In genomic region chr14:92539419-92539818, GRCh38 we compare ENCODE assay signal across 14 cellular contexts. TPM values are rescaled to one million over a fixed set of nuclear protein-coding genes. Genes with fewer than 3 reads are reported as not detected.
DNase-seq lines count a peak whose midpoint lies in the region; TF ChIP-seq lines count a peak whose summit lies in the region.
"Had no signal": no experiment of that assay in that cellular context is flagged by ENCODE, and none has a peak within 500 bp of the region (broad histone marks: within the 10 kb centered on the region; RNA-seq: fewer than 3 reads in every experiment).

No MANE protein-coding gene starts in this region.

- H3K9me2 ChIP-seq in GM23248 (ENCODE audit: insufficient read depth), result no peaks in the 10 kb centered on the region

- no peak overlapping the region for H3K4me2 ChIP-seq in GM23248 (ENCODE audit: unreplicated experiment)

- H3K27ac ChIP-seq in GM23248, result peak overlapping the region; percentile 92
- peak overlapping the region; percentile 15 for H3K27ac ChIP-seq in adipose tissue (ENCODE audit: low read depth, low read length)
- peak overlapping the region; percentile 41 to 85 (median 81) for H3K27ac ChIP-seq in stomach

- intact Hi-C loops in stomach (cut with DNase I; ENCODE audit: low total_unique reads), result no loop called here
- intact Hi-C loops in posterior vena cava (cut with DNase I), result no loop called here

- 67 to 71% methylated on average over 3 of the region's 3 CpGs for WGBS in GM23248 (ENCODE audit: low coverage in 1 of 2, low lambda C conversion rate in 2 of 2, missing lambda C conversion rate in 2 of 2), 2 experiments
- WGBS in adipose tissue, 3 donors, result 85 to 95% (median 90%) methylated on average over 3 of the region's 3 CpGs
- WGBS in stomach, 5 donors, result 80 to 92% (median 89%) methylated on average over 3 of the region's 3 CpGs

- H4K20me1 ChIP-seq in GM23248 (ENCODE audit: insufficient read depth), result no peaks in the 10 kb centered on the region

- H3K79me2 ChIP-seq in GM23248 (ENCODE audit: insufficient read depth), result peaks cover 62% of the 10 kb centered on the region

- peaks cover 32% of the 10 kb centered on the region for H3K4me1 ChIP-seq in GM23248 (ENCODE audit: insufficient read depth)
- H3K4me1 ChIP-seq in stomach, result peaks cover 15 to 58% (median 36%) of the 10 kb centered on the region in 4 donors

- TF ChIP-seq EP300 in stomach (IDR thresholded peaks at IDR 0.05), result no peak

- TF ChIP-seq POLR2A in stomach (IDR thresholded peaks at IDR 0.05) (no peak), erythroblast (IDR thresholded peaks at IDR 0.05; ENCODE audit: low read length) (no peak)

- peak overlapping the region; percentile 71; the same call in 1 of the 2 replicates for H3K9ac ChIP-seq in GM23248

- H3K9me3 ChIP-seq in GM23248 (ENCODE audit: low read depth) (no peaks in the 10 kb centered on the region), stomach (no peaks in the 10 kb centered on the region)

- TF ChIP-seq CTCF in stomach (IDR thresholded peaks at IDR 0.05), result no peak

- H3K27me3 ChIP-seq in GM23248 (replicated peaks; ENCODE audit: insufficient read depth), result no peaks in the 10 kb centered on the region
- no peaks in the 10 kb centered on the region for H3K27me3 ChIP-seq in stomach

- in situ Hi-C loops in GM23248 (cut with MboI), result no loop called here

- DNase-seq in GM23248, result peak; percentile 29
- DNase-seq in mesenteric fat pad (ENCODE audit: low spot score), result peak; percentile 72
- DNase-seq in stomach, result no peak
- no peak for DNase-seq in erythroblast (lab: John Stamatoyannopoulos, UW)
- no peak for DNase-seq in cerebellar nuclear complex (lab: John Stamatoyannopoulos, UW)
- DNase-seq in DMS 273 treated with DMSO at 0.1 percent for 48 hours (lab: John Stamatoyannopoulos, UW), result no peak
- DNase-seq in posterior vena cava (ENCODE audit: low spot score), result no peak
- DNase-seq: activated B cell treated with CpG ODN at 0.5 μM for 24 hours; activated effector memory CD4-positive, alpha-beta T cell treated with anti-CD3 and anti-CD28 coated beads, Interleukin-2, amount 50 U/mL, for 16 hours; dorsolateral prefrontal cortex; MV-4-11; NCI-H524 treated with DMSO at 0.1 percent for 48 hours; SIG-M5 had no signal

- H3K36me3 ChIP-seq in GM23248 (ENCODE audit: low read depth) (no peaks in the 10 kb centered on the region), stomach (no peaks in the 10 kb centered on the region)

- H3F3A ChIP-seq in GM23248 (ENCODE audit: insufficient read depth), result peaks cover 34% of the 10 kb centered on the region

- no peak overlapping the region for H3K4me3 ChIP-seq in GM23248
- no peak overlapping the region for H3K4me3 ChIP-seq in stomach
- H3K4me3 ChIP-seq: dorsolateral prefrontal cortex had no signal

- H2AFZ ChIP-seq in GM23248, result no peak overlapping the region

RNA-seq across cellular contexts. Expression of gene RIN3, which starts 25.8 kb away (rescaled TPM):
- 1.8 and 3.8 TPM in 2 replicates for total RNA-seq in GM23248 (2014; rRNA removed; shearing (Covaris generic))
- polyA plus RNA-seq in GM23248 (2016; fragmentation: Nextera tagmentation; extraction: Ambion mirVana), result 7.0 and 7.7 TPM in 2 replicates
- 10 to 100 TPM in 2 of 3 donors, 1 to 10 TPM in 1; 2.2 to 12.3 (median 10.8) TPM for polyA plus RNA-seq in adipose tissue
- total RNA-seq in mesenteric fat pad, result 38.0 TPM
- total RNA-seq in stomach, result 10 to 100 TPM in 3 of 5 donors, 1 to 10 TPM in 2; 6.2 to 47.8 (median 11.6) TPM
- 1 to 10 TPM; 5.0 to 6.2 (median 6.0) TPM for polyA plus RNA-seq in stomach
- total RNA-seq in posterior vena cava, result 10 to 100 TPM; 30.9 to 34.0 TPM

Comparison
In these comparisons a context has a peak if more than half of its experiments do, and no peak if none do; other contexts are left out.
1. DNase-seq: peak in GM23248 (single experiment) and mesenteric fat pad (single experiment); none in stomach (single experiment), erythroblast (0 of 2), cerebellar nuclear complex (0 of 2), DMS 273 treated with DMSO at 0.1 percent for 48 hours (single experiment) and posterior vena cava (single experiment).
2. H3K27ac ChIP-seq: peak in every context shown above with its lines; median percentile 92 in GM23248; 81 in stomach; 15 in adipose tissue.